In the genomic region with DNA sequence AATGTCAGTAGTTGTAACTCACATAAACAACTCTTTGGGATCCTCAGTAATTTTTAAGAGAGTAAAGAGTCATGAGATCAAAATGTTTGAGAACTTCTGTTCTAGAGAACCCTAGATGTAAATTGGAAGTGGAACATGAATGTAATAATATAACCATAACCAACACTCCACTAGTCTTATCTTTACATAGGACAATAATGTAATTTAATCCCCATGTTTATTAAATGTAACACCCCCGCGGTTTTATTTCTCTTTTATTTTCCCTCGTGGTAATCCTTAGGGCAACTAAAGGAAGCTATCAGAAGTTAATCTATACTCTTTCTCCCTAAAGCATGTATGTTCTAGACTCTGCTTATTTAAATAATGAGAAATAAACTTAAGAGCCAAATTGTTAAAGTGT, we compare ENCODE assay signal across 24 cellular contexts.
"Had no signal": no experiment of that assay in that cellular context is flagged by ENCODE, and none has a peak within 500 bp of the region (broad histone marks: within the 10 kb centered on the region; RNA-seq: fewer than 3 reads in every experiment).

No MANE protein-coding gene starts in this region.

- H3K4me1 ChIP-seq: breast epithelium, upper lobe of right lung had no signal

- H3K9me3 ChIP-seq: breast epithelium, esophagus muscularis mucosa, gastroesophageal sphincter, upper lobe of right lung had no signal

- H3K27ac ChIP-seq: breast epithelium, esophagus muscularis mucosa, gastroesophageal sphincter, parathyroid adenoma, upper lobe of right lung, VCaP had no signal

- H3K27ac Mint-ChIP-seq: nephron; T-helper 2 cell treated with Interferon-gamma antibody and Interleukin-4, amounts not matched to agents 5 μg/mL and 100 μg/mL, for 36 hours had no signal

- DNase-seq: activated CD4-positive, alpha-beta T cell treated with anti-CD3 and anti-CD28 coated beads, Interleukin-2, amount 50 U/mL, for 1 hour; activated CD8-positive, alpha-beta memory T cell treated with anti-CD3 and anti-CD28 coated beads for 24 hours; activated CD8-positive, alpha-beta memory T cell treated with anti-CD3 and anti-CD28 coated beads, Interleukin-2, amount 50 U/mL, for 4 hours; activated gamma-delta T cell; activated naive CD8-positive, alpha-beta T cell treated with anti-CD3 and anti-CD28 coated beads for 36 hours; effector memory CD4-positive, alpha-beta T cell; head of caudate nucleus; hypothalamus; left cardiac atrium; nucleus accumbens; right cardiac atrium; stimulated activated CD4-positive, alpha-beta T cell treated with anti-CD3 and anti-CD28 coated beads, Interleukin-4, amount 100 ng/mL, for 24 hours; stimulated activated naive CD8-positive, alpha-beta T cell treated with anti-CD3 and anti-CD28 coated beads, Interleukin-15, Interleukin-2, amounts not matched to agents 100 U/mL and 50 U/mL, for 24 hours; T-cell; upper lobe of right lung had no signal

- H3K9me3 Mint-ChIP-seq: activated naive CD8-positive, alpha-beta T cell treated with anti-CD3 and anti-CD28 coated beads for 36 hours; central memory CD8-positive, alpha-beta T cell; nephron; T-cell; T-helper 2 cell treated with Interferon-gamma antibody and Interleukin-4, amounts not matched to agents 5 μg/mL and 100 μg/mL, for 36 hours had no signal

- H3K4me3 ChIP-seq: breast epithelium, esophagus muscularis mucosa, gastroesophageal sphincter, upper lobe of right lung had no signal

- ATAC-seq: activated CD4-positive, CD25-positive, alpha-beta regulatory T cell treated with anti-CD3 and anti-CD28 coated beads, Interleukin-2, amount 50 U/mL, for 24 hours; gastroesophageal sphincter; left cardiac atrium; right cardiac atrium; stimulated activated naive CD8-positive, alpha-beta T cell treated with anti-CD3 and anti-CD28 coated beads, Interleukin-15, Interleukin-2, amounts not matched to agents 100 U/mL and 50 U/mL, for 24 hours; T-cell; upper lobe of right lung had no signal

- H3K9ac ChIP-seq: parathyroid adenoma had no signal

- H3K27me3 Mint-ChIP-seq: activated naive CD8-positive, alpha-beta T cell treated with anti-CD3 and anti-CD28 coated beads for 36 hours; central memory CD8-positive, alpha-beta T cell; T-cell had no signal

- H3K27me3 ChIP-seq: breast epithelium, esophagus muscularis mucosa, gastroesophageal sphincter, upper lobe of right lung had no signal

- H3K36me3 ChIP-seq: breast epithelium, esophagus muscularis mucosa, gastroesophageal sphincter, upper lobe of right lung had no signal

- H3K4me3 Mint-ChIP-seq: central memory CD8-positive, alpha-beta T cell; nephron; T-cell; T-helper 2 cell treated with Interferon-gamma antibody and Interleukin-4, amounts not matched to agents 5 μg/mL and 100 μg/mL, for 36 hours had no signal
